8 cellular contexts compared by ENCODE assay signal in the genomic region with DNA sequence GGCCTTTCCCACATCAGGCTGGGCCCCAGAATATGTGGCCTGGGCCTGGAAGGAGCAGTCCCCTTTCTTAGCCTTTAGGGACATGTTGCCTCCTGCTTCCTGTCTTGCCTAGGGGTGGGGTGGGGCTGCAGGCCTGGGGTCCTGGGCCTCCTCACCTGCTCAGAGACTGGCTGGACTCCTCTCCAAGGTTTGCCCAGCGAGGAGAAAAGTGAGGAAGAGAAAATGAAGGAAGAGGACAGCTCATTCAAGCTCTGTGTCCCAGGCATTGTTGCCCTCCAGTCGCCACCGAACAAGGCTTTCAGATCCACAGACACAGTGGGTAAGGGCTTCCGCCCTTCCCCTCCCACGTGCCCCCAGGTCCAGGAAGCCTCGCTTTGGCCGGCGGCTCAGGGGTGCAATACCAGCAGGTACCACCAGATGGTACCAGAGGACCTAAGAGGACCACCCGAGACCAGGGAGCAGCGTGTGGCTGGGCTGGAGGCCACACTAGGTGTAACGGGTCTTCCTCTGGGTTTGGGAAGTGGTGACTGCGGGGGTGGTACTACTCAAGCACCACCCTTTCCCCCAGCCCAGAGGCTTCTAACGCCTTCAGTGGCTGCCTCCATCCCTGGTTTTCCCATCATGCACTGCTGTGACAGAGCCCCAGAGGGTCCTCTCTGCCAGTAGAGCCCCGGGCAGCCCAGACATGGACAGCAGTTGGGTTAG. TPM values are rescaled to one million over a fixed set of nuclear protein-coding genes. Genes with fewer than 3 reads are reported as not detected.
DNase-seq lines count a peak whose midpoint lies in the region; ATAC-seq and TF ChIP-seq lines count a peak whose summit lies in the region.

No MANE protein-coding gene starts in this region.

- H3K36me3 ChIP-seq in kidney epithelial cell (ENCODE audit: control insufficient read depth, insufficient read depth, low read length): no peaks in the 10 kb centered on the region

- peak; percentile 59 for ATAC-seq in HG02852 (IDR thresholded peaks at IDR 0.05; ENCODE audit: unreplicated experiment)
- no peak for ATAC-seq in GM21737 (IDR thresholded peaks at IDR 0.05; ENCODE audit: unreplicated experiment)

- H3K4me3 ChIP-seq in cardiac fibroblast (replicated peaks in 1 of 2; ENCODE audit: low read depth in 2 of 2, low read length in 2 of 2) (peak overlapping the region in 1 of 2 donors; percentile 26), kidney epithelial cell (ENCODE audit: low read depth, low read length) (no peak overlapping the region)

- H3K27me3 ChIP-seq in kidney epithelial cell (ENCODE audit: control insufficient read depth, insufficient read depth, low read length): no peaks in the 10 kb centered on the region

- DNase-seq in NCI-H2196 treated with DMSO at 0.1 percent for 48 hours (lab: John Stamatoyannopoulos, UW; ENCODE audit: unreplicated experiment): peak; percentile 52
- peak; percentile 72 for DNase-seq in activated CD4-positive, CD25-positive, alpha-beta regulatory T cell treated with anti-CD3 and anti-CD28 coated beads, Interleukin-2, amount 50 U/mL, for 16 hours (ENCODE audit: low read depth, low spot score)
- DNase-seq in cardiac fibroblast (ENCODE audit: low read depth in 2 of 2): peak; percentile 73 to 83
- no peak for DNase-seq in kidney epithelial cell (ENCODE audit: low read depth)
- DNase-seq in stimulated activated CD4-positive, alpha-beta T cell treated with anti-CD3 and anti-CD28 coated beads, Interleukin-2, amount 100 ng/mL, for 4 hours (ENCODE audit: low read depth): peak; percentile 77

- TF ChIP-seq CTCF in GM12872 (IDR thresholded peaks at IDR 0.05; ENCODE audit: insufficient read depth, low read depth, low read length) (peak; percentile 98), cardiac fibroblast (IDR thresholded peaks at IDR 0.05; ENCODE audit: low read depth, low read length) (peak; percentile 98), kidney epithelial cell (IDR thresholded peaks at IDR 0.05; ENCODE audit: insufficient read depth, low read length, poor library complexity, severe bottlenecking) (peak; percentile 95)

RNA-seq across cellular contexts. Expression of a gene that starts 5.5 kb away (rescaled TPM):
- 21.7 and 23.9 TPM in 2 replicates for total RNA-seq in kidney epithelial cell

RNA-seq across cellular contexts. Expression of a gene that starts 35.6 kb away (rescaled TPM):
- 147 and 176 TPM in 2 replicates for total RNA-seq in kidney epithelial cell
